In genomic region chr19:4327252-4327876, GRCh38 we compare ENCODE assay signal across 8 cellular contexts. TPM values are rescaled to one million over a fixed set of nuclear protein-coding genes. Genes with fewer than 3 reads are reported as not detected.
DNase-seq lines count a peak whose midpoint lies in the region; ATAC-seq, FAIRE-seq and TF ChIP-seq lines count a peak whose summit lies in the region.

No MANE protein-coding gene starts in this region.

- no peak for FAIRE-seq in keratinocyte (lab: Jason Lieb, UNC)

- DNase-seq in activated gamma-delta T cell treated with Interleukin-2 at 50 U/mL for 16 hours (peak; percentile 50), activated gamma-delta T cell (lab: John Stamatoyannopoulos, UW) (no peak), T1000 (lab: John Stamatoyannopoulos, UW) (peak; percentile 84), astrocyte of the spinal cord (ENCODE audit: low read depth, low spot score) (peak; percentile 63), keratinocyte (ENCODE audit: low read depth, low spot score) (no peak)
- peak; percentile 49 to 74 for DNase-seq in stimulated activated CD4-positive, alpha-beta T cell treated with anti-CD3 and anti-CD28 coated beads, Interleukin-2, amount 100 ng/mL, for 48 hours

- no peaks in the 10 kb centered on the region for H3K9me3 ChIP-seq in keratinocyte (ENCODE audit: control insufficient read depth, low read depth, low read length)

- H4K20me1 ChIP-seq in keratinocyte (ENCODE audit: control insufficient read depth, extremely low read depth, insufficient read depth, low read length) = no peaks in the 10 kb centered on the region

- peak overlapping the region; percentile 38 for H3K4me3 ChIP-seq in astrocyte of the spinal cord (ENCODE audit: low read depth, low read length)
- peak overlapping the region in 1 of 3 experiments; percentile 42 for H3K4me3 ChIP-seq in keratinocyte (ENCODE audit: control insufficient read depth in 2 of 3, extremely low read depth in 1 of 3, insufficient read depth in 2 of 3, low read depth in 1 of 3, low read length in 3 of 3)

- H3K4me2 ChIP-seq in keratinocyte (ENCODE audit: control insufficient read depth, extremely low read depth, insufficient read depth, low read depth, low read length) = peak overlapping the region; percentile 70

- no peak overlapping the region for H3K9ac ChIP-seq in keratinocyte (ENCODE audit: control insufficient read depth, extremely low read depth, insufficient read depth, low read length)

- TF ChIP-seq CTCF in astrocyte of the spinal cord (IDR thresholded peaks at IDR 0.05; ENCODE audit: low read depth, low read length) (no peak), keratinocyte (optimal IDR thresholded peaks at IDR 0.05 in 1 of 3, IDR thresholded peaks at IDR 0.05 in 1 of 3, conservative IDR thresholded peaks at IDR 0.05 in 1 of 3; ENCODE audit: extremely low read depth in 1 of 3, insufficient read depth in 2 of 3, low read length in 3 of 3) (no peak)

- H2AFZ ChIP-seq in keratinocyte (ENCODE audit: control insufficient read depth, low read length) = no peak overlapping the region

- peaks cover 0 to 6% of the 10 kb centered on the region in 2 experiments for H3K36me3 ChIP-seq in keratinocyte (ENCODE audit: control insufficient read depth in 2 of 2, extremely low read depth in 1 of 2, insufficient read depth in 2 of 2, low read length in 2 of 2)

- H3K79me2 ChIP-seq in keratinocyte (ENCODE audit: control insufficient read depth, insufficient read depth, low read length) = no peaks in the 10 kb centered on the region

- in situ Hi-C loops in astrocyte of the spinal cord (cut with HindIII; ENCODE audit: low sequenced_read_pairs) = no loop called here

- no peak for ATAC-seq in HG03469 (IDR thresholded peaks at IDR 0.05; ENCODE audit: unreplicated experiment)
- ATAC-seq in HG02884 (IDR thresholded peaks at IDR 0.05; ENCODE audit: unreplicated experiment) = no peak

- no peaks in the 10 kb centered on the region for H3K4me1 ChIP-seq in keratinocyte (ENCODE audit: control insufficient read depth, extremely low read depth, insufficient read depth, low read length)

- dilution Hi-C loops in keratinocyte (cut with MboI; ENCODE audit: extremely low pct_ligation_motif_present, low sequenced_read_pairs) = no loop called here

- no peaks in the 10 kb centered on the region for H3K27me3 ChIP-seq in keratinocyte (ENCODE audit: control insufficient read depth, extremely low read depth, insufficient read depth, low read length)

- H3K27ac ChIP-seq in keratinocyte (ENCODE audit: control insufficient read depth, insufficient read depth, low read length) = no peak overlapping the region

- H3K9me1 ChIP-seq in keratinocyte (ENCODE audit: control insufficient read depth, extremely low read depth, insufficient read depth, low read length) = no peaks in the 10 kb centered on the region

RNA-seq across cellular contexts. Expression of gene STAP2, which starts 11.3 kb away (rescaled TPM):
- polyA plus RNA-seq in keratinocyte = 53.8 to 80.5 TPM (median 60.0 TPM) in 3 replicates
- 70.3 TPM for polyA plus RNA-seq in keratinocyte (2011; ENCODE audit: low read depth)
- 37.9 and 84.3 TPM in 2 replicates for polyA plus RNA-seq in keratinocyte (2011; cell fraction: cytosol; rRNA removed)
- polyA plus RNA-seq in keratinocyte (2011; cell fraction: nucleus; rRNA removed) = 70.9 and 84.1 TPM in 2 replicates
- 54.3 and 57.7 TPM in 2 replicates for polyA plus RNA-seq in keratinocyte (2012; ENCODE audit: low replicate concordance)
- 38.9 to 51.1 TPM (median 39.6 TPM) in 3 replicates for polyA minus RNA-seq in keratinocyte
- 77.9 TPM for polyA minus RNA-seq in keratinocyte (2011; cell fraction: cytosol; rRNA and poly(A)+ RNA removed)
- 23.1 and 24.4 TPM in 2 replicates for polyA minus RNA-seq in keratinocyte (2011; cell fraction: nucleus; rRNA and poly(A)+ RNA removed)

RNA-seq across cellular contexts. Expression of gene MPND, which starts 16.0 kb away (rescaled TPM):
- 4.2 to 4.7 TPM (median 4.6 TPM) in 3 replicates for polyA plus RNA-seq in keratinocyte
- 2.8 TPM for polyA plus RNA-seq in keratinocyte (2011; ENCODE audit: low read depth)
- polyA plus RNA-seq in keratinocyte (2011; cell fraction: cytosol; rRNA removed) = 2.7 and 5.3 TPM in 2 replicates
- polyA plus RNA-seq in keratinocyte (2011; cell fraction: nucleus; rRNA removed) = 2.4 TPM in 2 replicates
- polyA plus RNA-seq in keratinocyte (2012; ENCODE audit: low replicate concordance) = 5.7 and 11.4 TPM in 2 replicates
- polyA minus RNA-seq in keratinocyte = 2.0 to 7.9 TPM (median 2.3 TPM) in 3 replicates
- polyA minus RNA-seq in keratinocyte (2011; cell fraction: cytosol; rRNA and poly(A)+ RNA removed) = 8.1 TPM
- 0.85 and 2.7 TPM in 2 replicates for polyA minus RNA-seq in keratinocyte (2011; cell fraction: nucleus; rRNA and poly(A)+ RNA removed)

RNA-seq across cellular contexts. Expression of gene FSD1, which starts 23.0 kb away (rescaled TPM):
- 0.35 to 1.8 TPM (median 0.49 TPM) in 3 replicates for polyA plus RNA-seq in keratinocyte
- not detected for polyA plus RNA-seq in keratinocyte (2011; ENCODE audit: low read depth)
- 0.29 and 0.68 TPM in 2 replicates for polyA plus RNA-seq in keratinocyte (2011; cell fraction: cytosol; rRNA removed)
- polyA plus RNA-seq in keratinocyte (2011; cell fraction: nucleus; rRNA removed) = 0.68 and 0.70 TPM in 2 replicates
- polyA plus RNA-seq in keratinocyte (2012; ENCODE audit: low replicate concordance) = 2.1 TPM in 1 of 2 replicates, not detected in the other
- polyA minus RNA-seq in keratinocyte = 0.49 to 4.0 TPM (median 2.3 TPM) in 3 replicates
- not detected for polyA minus RNA-seq in keratinocyte (2011; cell fraction: cytosol; rRNA and poly(A)+ RNA removed)
- 0.70 and 0.74 TPM in 2 replicates for polyA minus RNA-seq in keratinocyte (2011; cell fraction: nucleus; rRNA and poly(A)+ RNA removed)

RNA-seq across cellular contexts. Expression of gene TMIGD2, which starts 25.2 kb away (rescaled TPM):
- polyA plus RNA-seq in keratinocyte = not detected in 3 replicates
- not detected for polyA plus RNA-seq in keratinocyte (2011; ENCODE audit: low read depth)
- polyA plus RNA-seq in keratinocyte (2011; cell fraction: cytosol; rRNA removed) = not detected in 2 replicates
- polyA plus RNA-seq in keratinocyte (2011; cell fraction: nucleus; rRNA removed) = not detected in 2 replicates
- not detected in 2 replicates for polyA plus RNA-seq in keratinocyte (2012; ENCODE audit: low replicate concordance)
- not detected in 3 replicates for polyA minus RNA-seq in keratinocyte
- polyA minus RNA-seq in keratinocyte (2011; cell fraction: cytosol; rRNA and poly(A)+ RNA removed) = not detected
- not detected in 2 replicates for polyA minus RNA-seq in keratinocyte (2011; cell fraction: nucleus; rRNA and poly(A)+ RNA removed)

RNA-seq across cellular contexts. Expression of gene SHD, which starts 48.3 kb away (rescaled TPM):
- not detected in 3 replicates for polyA plus RNA-seq in keratinocyte
- polyA plus RNA-seq in keratinocyte (2011; ENCODE audit: low read depth) = not detected
- polyA plus RNA-seq in keratinocyte (2011; cell fraction: cytosol; rRNA removed) = not detected in 2 replicates
- not detected in 2 replicates for polyA plus RNA-seq in keratinocyte (2011; cell fraction: nucleus; rRNA removed)
- polyA plus RNA-seq in keratinocyte (2012; ENCODE audit: low replicate concordance) = not detected in 2 replicates
- not detected in 3 replicates for polyA minus RNA-seq in keratinocyte
- not detected for polyA minus RNA-seq in keratinocyte (2011; cell fraction: cytosol; rRNA and poly(A)+ RNA removed)
- polyA minus RNA-seq in keratinocyte (2011; cell fraction: nucleus; rRNA and poly(A)+ RNA removed) = not detected in 2 replicates

Comparison
In these comparisons a context has a peak if more than half of its experiments do, and no peak if none do; other contexts are left out.
1. DNase-seq: peak in activated gamma-delta T cell treated with Interleukin-2 at 50 U/mL for 16 hours (single experiment), T1000 (single experiment), astrocyte of the spinal cord (single experiment) and stimulated activated CD4-positive, alpha-beta T cell treated with anti-CD3 and anti-CD28 coated beads, Interleukin-2, amount 100 ng/mL, for 48 hours (2 of 2); none in activated gamma-delta T cell (single experiment) and keratinocyte (single experiment).